In genomic region chr22:26354707-26355106, GRCh38 we compare ENCODE assay signal across 22 cellular contexts.
"Had no signal": no experiment of that assay in that cellular context is flagged by ENCODE, and none has a peak within 500 bp of the region (broad histone marks: within the 10 kb centered on the region; RNA-seq: fewer than 3 reads in every experiment).

No MANE protein-coding gene starts in this region.

- H3K27ac ChIP-seq: heart right ventricle, hepatocyte, left ventricle myocardium inferior, neutrophil, ovary, right atrium auricular region, right lobe of liver, transverse colon, upper lobe of left lung had no signal

- ATAC-seq: heart right ventricle; mucosa of descending colon; naive thymus-derived CD4-positive, alpha-beta T cell; natural killer cell treated with Interleukin-12 subunit alpha and Interleukin-12 subunit beta and Interleukin-15 and Interleukin-18, amount 100 ng/mL, for 72 hours; right lobe of liver; stimulated activated memory B cell treated with anti-CD40 and anti-IgM and Interleukin-4, amounts not matched to agents 10 μg/mL and 1 μg/mL and 100 μg/mL, for 72 hours; stimulated activated naive CD8-positive, alpha-beta T cell treated with anti-CD3 and anti-CD28 coated beads, Interleukin-15, amount 100 ng/mL, for 72 hours had no signal

- DNase-seq: heart right ventricle; islet precursor cell; left ventricle myocardium inferior; midbrain; mucosa of descending colon; naive thymus-derived CD4-positive, alpha-beta T cell; ovary; right lobe of liver; stimulated activated CD4-positive, alpha-beta T cell treated with anti-CD3 and anti-CD28 coated beads, Interleukin-1b, Interleukin-23, amount 100 ng/mL, for 48 hours; stimulated activated CD4-positive, alpha-beta T cell treated with anti-CD3 and anti-CD28 coated beads, Interleukin-2, amount 100 ng/mL, for 48 hours; stimulated activated CD4-positive, alpha-beta T cell treated with anti-CD3 and anti-CD28 coated beads, Interleukin-4, amount 100 ng/mL, for 4 hours; stimulated activated CD8-positive, alpha-beta memory T cell treated with anti-CD3 and anti-CD28 coated beads, Interleukin-4, amount 100 ng/mL, for 48 hours; stimulated activated naive CD4-positive, alpha-beta T cell treated with Interleukin-2 at 50 U/mL for 16 hours; stimulated activated naive CD8-positive, alpha-beta T cell treated with anti-CD3 and anti-CD28 coated beads, Interleukin-15, amount 100 ng/mL, for 72 hours; substantia nigra; transverse colon had no signal
